ENCODE assay signal across 15 cellular contexts in the genomic region with DNA sequence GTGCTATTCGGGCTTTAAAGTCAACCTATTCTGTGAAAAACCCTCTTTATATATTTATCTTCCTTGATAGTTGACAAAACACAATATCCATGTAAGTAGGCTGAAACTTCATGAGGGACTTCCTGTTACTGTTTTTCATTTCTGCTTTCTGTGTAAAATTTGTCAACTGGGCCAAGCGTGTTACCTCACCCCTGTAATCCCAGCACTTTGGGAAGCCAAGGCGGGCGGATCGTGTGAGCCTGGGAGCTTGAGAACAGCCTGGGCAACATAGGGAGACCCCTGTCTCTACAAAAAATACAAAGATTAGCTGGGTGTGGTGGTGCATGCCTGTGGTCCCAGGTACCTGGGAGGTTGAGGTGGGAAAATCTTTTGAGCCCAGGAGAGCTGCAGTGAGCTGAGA.
"Had no signal": no experiment of that assay in that cellular context is flagged by ENCODE, and none has a peak within 500 bp of the region (broad histone marks: within the 10 kb centered on the region; RNA-seq: fewer than 3 reads in every experiment).

No MANE protein-coding gene starts in this region.

- H3K36me3 ChIP-seq: pancreas, suprapubic skin had no signal

- DNase-seq: activated B cell treated with CpG ODN at 0.5 μM for 24 hours; activated CD4-positive, alpha-beta T cell treated with anti-CD3 and anti-CD28 coated beads, Interleukin-2, amount 10 ng/mL, durations not matched to agents 24 days and 14 days; activated CD8-positive, alpha-beta memory T cell treated with anti-CD3 and anti-CD28 coated beads, Interleukin-2, amount 50 U/mL, for 48 hours; cortex of kidney; effector memory CD8-positive, alpha-beta T cell; heart left ventricle; left colon; pancreas; T-helper 17 cell had no signal

- H3K27ac ChIP-seq: heart left ventricle, pancreas, suprapubic skin had no signal

- H3K9me3 Mint-ChIP-seq: activated B cell treated with CpG ODN at 0.5 μM for 24 hours; activated CD4-positive, alpha-beta T cell treated with anti-CD3 and anti-CD28 coated beads, Interleukin-2, amount 10 ng/mL, durations not matched to agents 24 days and 14 days; effector memory CD8-positive, alpha-beta T cell; mesothelial cell of epicardium; stimulated activated naive CD8-positive, alpha-beta T cell treated with anti-CD3 and anti-CD28 coated beads, Interleukin-15, Interleukin-2, amounts not matched to agents 100 ng/mL and 50 ng/mL, for 24 hours; type B pancreatic cell had no signal

- H3K4me3 Mint-ChIP-seq: activated B cell treated with CpG ODN at 0.5 μM for 24 hours; activated CD4-positive, alpha-beta T cell treated with anti-CD3 and anti-CD28 coated beads, Interleukin-2, amount 10 ng/mL, durations not matched to agents 24 days and 14 days; effector memory CD8-positive, alpha-beta T cell; mesothelial cell of epicardium; stimulated activated naive CD8-positive, alpha-beta T cell treated with anti-CD3 and anti-CD28 coated beads, Interleukin-15, Interleukin-2, amounts not matched to agents 100 ng/mL and 50 ng/mL, for 24 hours; T-helper 17 cell; type B pancreatic cell had no signal

- H3K36me3 Mint-ChIP-seq: type B pancreatic cell had no signal

- ATAC-seq: effector memory CD8-positive, alpha-beta T cell; heart left ventricle; left colon; sciatic nerve; T-helper 17 cell had no signal

- H3K27ac Mint-ChIP-seq: activated B cell treated with CpG ODN at 0.5 μM for 24 hours; activated CD4-positive, alpha-beta T cell treated with anti-CD3 and anti-CD28 coated beads, Interleukin-2, amount 10 ng/mL, durations not matched to agents 24 days and 14 days; effector memory CD8-positive, alpha-beta T cell; mesothelial cell of epicardium; stimulated activated naive CD8-positive, alpha-beta T cell treated with anti-CD3 and anti-CD28 coated beads, Interleukin-15, Interleukin-2, amounts not matched to agents 100 ng/mL and 50 ng/mL, for 24 hours; T-helper 17 cell; type B pancreatic cell had no signal

- H3K4me1 Mint-ChIP-seq: activated CD4-positive, alpha-beta T cell treated with anti-CD3 and anti-CD28 coated beads, Interleukin-2, amount 10 ng/mL, durations not matched to agents 24 days and 14 days; T-helper 17 cell had no signal

- H3K27me3 ChIP-seq: heart left ventricle, pancreas, suprapubic skin had no signal

- H3K9me3 ChIP-seq: heart left ventricle, pancreas, suprapubic skin had no signal

- H3K4me3 ChIP-seq: heart left ventricle, lung, pancreas, suprapubic skin had no signal

- H3K4me1 ChIP-seq: suprapubic skin had no signal

- H3K27me3 Mint-ChIP-seq: activated B cell treated with CpG ODN at 0.5 μM for 24 hours; stimulated activated naive CD8-positive, alpha-beta T cell treated with anti-CD3 and anti-CD28 coated beads, Interleukin-15, Interleukin-2, amounts not matched to agents 100 ng/mL and 50 ng/mL, for 24 hours; type B pancreatic cell had no signal
